30 cellular contexts compared by ENCODE assay signal in the genomic region with DNA sequence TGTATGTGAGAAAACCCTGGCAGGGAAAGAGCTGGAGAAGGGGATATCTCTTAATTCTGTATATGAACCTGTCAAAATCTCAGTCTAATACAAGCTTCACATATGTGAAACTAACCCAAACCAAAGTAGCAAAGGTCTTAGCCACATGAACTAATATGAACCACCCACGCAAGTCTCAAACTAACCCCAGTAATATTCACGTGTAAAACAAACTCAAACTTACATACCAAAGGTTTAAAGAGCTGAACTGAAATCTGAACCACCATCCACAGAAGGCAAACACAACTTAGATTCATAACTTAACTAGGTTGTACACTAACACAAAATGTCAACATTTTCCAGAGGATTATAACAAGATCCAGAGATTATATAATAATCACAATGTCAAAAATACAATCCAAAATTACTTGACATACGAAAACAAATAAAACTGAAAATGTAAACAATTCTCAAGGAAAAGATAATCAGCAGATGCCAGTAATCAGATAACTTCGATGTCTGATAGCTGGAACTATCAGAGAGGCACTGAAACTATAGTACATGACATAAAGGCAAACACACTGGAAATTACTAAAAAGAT.
DNase-seq lines count a peak whose midpoint lies in the region; ATAC-seq, FAIRE-seq and TF ChIP-seq lines count a peak whose summit lies in the region.
"Had no signal": no experiment of that assay in that cellular context is flagged by ENCODE, and none has a peak within 500 bp of the region (broad histone marks: within the 10 kb centered on the region; RNA-seq: fewer than 3 reads in every experiment).

No MANE protein-coding gene starts in this region.

- H3K9me3 ChIP-seq in colonic mucosa, result no peaks in the 10 kb centered on the region
- no peaks in the 10 kb centered on the region for H3K9me3 ChIP-seq in A673 (ENCODE audit: low read depth, low read length, poor library complexity, severe bottlenecking)
- H3K9me3 ChIP-seq: MG63 had no signal

- no peaks in the 10 kb centered on the region for H3K27me3 Mint-ChIP-seq in activated CD4-positive, alpha-beta memory T cell treated with anti-CD3 and anti-CD28 coated beads for 36 hours
- no peaks in the 10 kb centered on the region for H3K27me3 Mint-ChIP-seq in activated CD4-positive, alpha-beta memory T cell treated with anti-CD3 and anti-CD28 coated beads, Interleukin-2, amount 10 ng/mL, durations not matched to agents 7 days and 5 days
- no peaks in the 10 kb centered on the region for H3K27me3 Mint-ChIP-seq in activated T-helper 17 cell treated with anti-CD3 and anti-CD28 coated beads, Interleukin-2, amount 50 U/mL, for 72 hours
- H3K27me3 Mint-ChIP-seq: CD4-positive, alpha-beta T cell had no signal

- no TSS peak for BruUV-seq in A673 (replicated peaks; lab: Mats Ljungman, UMichigan)

- H3K27ac ChIP-seq in colonic mucosa (no peak overlapping the region), A673 (ENCODE audit: low read depth, low read length, poor library complexity, severe bottlenecking) (no peak overlapping the region)
- H3K27ac ChIP-seq: 22Rv1; BLaER1 treated with 17β-estradiol and CSF1 and Interleukin-3, amounts not matched to agents 10 nM and 100 nM; SK-N-MC had no signal

- H3K36me3 ChIP-seq in colonic mucosa, result no peaks in the 10 kb centered on the region
- no peaks in the 10 kb centered on the region for H3K36me3 ChIP-seq in A673 (ENCODE audit: insufficient read depth, low read length, poor library complexity, severe bottlenecking)
- H3K36me3 ChIP-seq: MG63 had no signal

- POLR2A ChIA-PET in activated CD4-positive, alpha-beta memory T cell treated with anti-CD3 and anti-CD28 coated beads for 36 hours (lab: Charles Lee), result no interaction called here
- POLR2A ChIA-PET in activated CD4-positive, alpha-beta memory T cell treated with anti-CD3 and anti-CD28 coated beads, Interleukin-2, amount 10 ng/mL, durations not matched to agents 7 days and 5 days (lab: Charles Lee), result no interaction called here
- POLR2A ChIA-PET in A673 (lab: Charles Lee; ENCODE audit: low non-redundant PET), result no interaction called here

- H3K9me3 Mint-ChIP-seq in activated CD4-positive, alpha-beta memory T cell treated with anti-CD3 and anti-CD28 coated beads for 36 hours, result no peaks in the 10 kb centered on the region
- H3K9me3 Mint-ChIP-seq in activated CD4-positive, alpha-beta memory T cell treated with anti-CD3 and anti-CD28 coated beads, Interleukin-2, amount 10 ng/mL, durations not matched to agents 7 days and 5 days, result no peaks in the 10 kb centered on the region
- H3K9me3 Mint-ChIP-seq in activated T-helper 17 cell treated with anti-CD3 and anti-CD28 coated beads, Interleukin-2, amount 50 U/mL, for 72 hours, result no peaks in the 10 kb centered on the region
- H3K9me3 Mint-ChIP-seq: CD4-positive, alpha-beta T cell; GM23338; H9; HFFc6 had no signal

- intact Hi-C loops in activated CD4-positive, alpha-beta memory T cell treated with anti-CD3 and anti-CD28 coated beads for 36 hours (cut with micrococcal nuclease), result no loop called here
- intact Hi-C loops in colonic mucosa (cut with DNase I), result no loop called here
- intact Hi-C loops in A673 (cut with micrococcal nuclease; ENCODE audit: unreplicated experiment), result no loop called here

- H3K4me1 ChIP-seq in colonic mucosa (no peaks in the 10 kb centered on the region), A673 (ENCODE audit: insufficient read depth, low read length, poor library complexity, severe bottlenecking) (no peaks in the 10 kb centered on the region)
- H3K4me1 ChIP-seq: BLaER1 treated with 17β-estradiol and CSF1 and Interleukin-3, amounts not matched to agents 10 nM and 100 nM had no signal

- H3K36me3 Mint-ChIP-seq in activated CD4-positive, alpha-beta memory T cell treated with anti-CD3 and anti-CD28 coated beads for 36 hours, result peaks cover 35% of the 10 kb centered on the region
- H3K36me3 Mint-ChIP-seq in activated CD4-positive, alpha-beta memory T cell treated with anti-CD3 and anti-CD28 coated beads, Interleukin-2, amount 10 ng/mL, durations not matched to agents 7 days and 5 days (ENCODE audit: low read depth), result peaks cover 52% of the 10 kb centered on the region
- peaks cover 89% of the 10 kb centered on the region for H3K36me3 Mint-ChIP-seq in activated T-helper 17 cell treated with anti-CD3 and anti-CD28 coated beads, Interleukin-2, amount 50 U/mL, for 72 hours (ENCODE audit: low read depth)

- TF ChIP-seq CTCF in colonic mucosa (IDR thresholded peaks at IDR 0.05) (no peak), A673 (conservative IDR thresholded peaks at IDR 0.05; ENCODE audit: low read depth, low read length) (no peak)

- H3K4me1 Mint-ChIP-seq in activated CD4-positive, alpha-beta memory T cell treated with anti-CD3 and anti-CD28 coated beads for 36 hours (ENCODE audit: low read depth), result peaks cover 9% of the 10 kb centered on the region
- H3K4me1 Mint-ChIP-seq in activated CD4-positive, alpha-beta memory T cell treated with anti-CD3 and anti-CD28 coated beads, Interleukin-2, amount 10 ng/mL, durations not matched to agents 7 days and 5 days, result no peaks in the 10 kb centered on the region
- H3K4me1 Mint-ChIP-seq in activated T-helper 17 cell treated with anti-CD3 and anti-CD28 coated beads, Interleukin-2, amount 50 U/mL, for 72 hours, result peaks cover 4% of the 10 kb centered on the region
- H3K4me1 Mint-ChIP-seq: GM23338, H9 had no signal

- H3K4me3 Mint-ChIP-seq in activated CD4-positive, alpha-beta memory T cell treated with anti-CD3 and anti-CD28 coated beads for 36 hours, result no peak overlapping the region
- no peak overlapping the region for H3K4me3 Mint-ChIP-seq in activated CD4-positive, alpha-beta memory T cell treated with anti-CD3 and anti-CD28 coated beads, Interleukin-2, amount 10 ng/mL, durations not matched to agents 7 days and 5 days
- no peak overlapping the region for H3K4me3 Mint-ChIP-seq in activated T-helper 17 cell treated with anti-CD3 and anti-CD28 coated beads, Interleukin-2, amount 50 U/mL, for 72 hours
- H3K4me3 Mint-ChIP-seq: CD4-positive, alpha-beta T cell; GM23338; H9; HFFc6 had no signal

- no peaks in the 10 kb centered on the region for H3K27me3 ChIP-seq in colonic mucosa
- H3K27me3 ChIP-seq in A673 (replicated peaks; ENCODE audit: insufficient read depth, low read depth, low read length, poor library complexity), result no peaks in the 10 kb centered on the region
- H3K27me3 ChIP-seq: BLaER1 treated with 17β-estradiol and CSF1 and Interleukin-3, amounts not matched to agents 10 nM and 100 nM; MG63 had no signal

- CTCF ChIA-PET in activated CD4-positive, alpha-beta memory T cell treated with anti-CD3 and anti-CD28 coated beads for 36 hours (lab: Charles Lee), result interaction anchor here (0.6 kb wide), 1 partner anchor 79 kb away, joined by 3 read pairs; no protein-coding TSS in a partner anchor
- CTCF ChIA-PET in activated CD4-positive, alpha-beta memory T cell treated with anti-CD3 and anti-CD28 coated beads, Interleukin-2, amount 10 ng/mL, durations not matched to agents 7 days and 5 days (lab: Charles Lee), result no interaction called here
- CTCF ChIA-PET in A673 (lab: Charles Lee), result no interaction called here

- ATAC-seq in activated T-helper 17 cell treated with anti-CD3 and anti-CD28 coated beads, Interleukin-2, amount 50 U/mL, for 72 hours (replicated peaks), result no peak
- no peak for ATAC-seq in HG02588 (IDR thresholded peaks at IDR 0.05; ENCODE audit: unreplicated experiment)
- ATAC-seq: GM23338 had no signal

- H3K4me3 ChIP-seq in colonic mucosa, result no peak overlapping the region
- H3K4me3 ChIP-seq in A673 (ENCODE audit: low read depth, low read length, poor library complexity, severe bottlenecking), result no peak overlapping the region
- H3K4me3 ChIP-seq: BLaER1 treated with 17β-estradiol and CSF1 and Interleukin-3, amounts not matched to agents 10 nM and 100 nM; GM23338; MG63; SK-N-MC had no signal

- H3K9ac ChIP-seq in colonic mucosa (ENCODE audit: low read depth in 2 of 2, low read length in 2 of 2), result no peak overlapping the region
- H3K9ac ChIP-seq: BLaER1 treated with 17β-estradiol and CSF1 and Interleukin-3, amounts not matched to agents 10 nM and 100 nM had no signal

- DNase-seq in activated CD4-positive, alpha-beta memory T cell treated with anti-CD3 and anti-CD28 coated beads for 36 hours, result no peak
- DNase-seq in activated CD4-positive, alpha-beta memory T cell treated with anti-CD3 and anti-CD28 coated beads, Interleukin-2, amount 10 ng/mL, durations not matched to agents 7 days and 5 days, result no peak
- DNase-seq in colonic mucosa, result no peak
- no peak for DNase-seq in A673 (ENCODE audit: low spot score)
- DNase-seq in activated CD4-positive, alpha-beta T cell treated with anti-CD3 and anti-CD28 coated beads for 1 hour, result no peak
- DNase-seq: CD4-positive, alpha-beta T cell; COR-L47; DMS53; H9; HFFc6; KG1; MG63; NCI-H1105 treated with DMSO at 0.1 percent for 48 hours; NCI-H146; NCI-H1930; NCI-H2107; NCI-H524; NCI-H774; SIG-M5 had no signal

- peak overlapping the region; percentile 21 for H3K27ac Mint-ChIP-seq in activated CD4-positive, alpha-beta memory T cell treated with anti-CD3 and anti-CD28 coated beads for 36 hours
- no peak overlapping the region for H3K27ac Mint-ChIP-seq in activated CD4-positive, alpha-beta memory T cell treated with anti-CD3 and anti-CD28 coated beads, Interleukin-2, amount 10 ng/mL, durations not matched to agents 7 days and 5 days
- H3K27ac Mint-ChIP-seq in activated T-helper 17 cell treated with anti-CD3 and anti-CD28 coated beads, Interleukin-2, amount 50 U/mL, for 72 hours, result peak overlapping the region; percentile 18
- H3K27ac Mint-ChIP-seq: CD4-positive, alpha-beta T cell; GM23338; HFFc6 had no signal

- FAIRE-seq in islet of Langerhans (lab: Jason Lieb, UNC), result peak; percentile 56
- FAIRE-seq: G401.6, GM18507, HTR-8/SVneo, RCC 7860 had no signal
